Comparison of ENCODE assay signal across 8 cellular contexts in genomic region chr2:24919100-24919976, GRCh38. TPM values are rescaled to one million over a fixed set of nuclear protein-coding genes. Genes with fewer than 3 reads are reported as not detected.
DNase-seq lines count a peak whose midpoint lies in the region; FAIRE-seq and TF ChIP-seq lines count a peak whose summit lies in the region.

No MANE protein-coding gene starts in this region.

- no peaks in the 10 kb centered on the region for H4K20me1 ChIP-seq in neural cell (ENCODE audit: insufficient read depth)

- WGBS in transverse colon (ENCODE audit: low coverage in 1 of 2), 2 donors, result 7 to 13% methylated on average over 8 to 33 of the region's 67 CpGs

- intact Hi-C loops in transverse colon (cut with DNase I; ENCODE audit: low total_unique reads), result no loop called here

- no peaks in the 10 kb centered on the region for H3F3A ChIP-seq in neural cell (ENCODE audit: insufficient read depth, low read length, poor library complexity, severe bottlenecking)

- no peak for TF ChIP-seq POLR2A in GM12891 (IDR thresholded peaks at IDR 0.05; ENCODE audit: low read depth, low read length)
- no peak for TF ChIP-seq POLR2A in transverse colon (IDR thresholded peaks at IDR 0.05)

- H3K36me3 ChIP-seq in neural cell (ENCODE audit: insufficient read depth, low read length) (no peaks in the 10 kb centered on the region), transverse colon (no peaks in the 10 kb centered on the region)

- H3K9me2 ChIP-seq in neural cell (ENCODE audit: insufficient read depth, low read length), result no peaks in the 10 kb centered on the region

- no peak for TF ChIP-seq EP300 in neural cell (conservative IDR thresholded peaks at IDR 0.05; ENCODE audit: poor library complexity, severe bottlenecking)
- TF ChIP-seq EP300 in transverse colon (IDR thresholded peaks at IDR 0.05; ENCODE audit: low read depth), result no peak

- TF ChIP-seq CTCF in HFF-Myc (IDR thresholded peaks at IDR 0.05; ENCODE audit: low read depth, low read length, missing control alignments) (no peak), epithelial cell of proximal tubule (conservative IDR thresholded peaks at IDR 0.05; ENCODE audit: low read depth, low read length) (no peak), neural cell (IDR thresholded peaks at IDR 0.05; ENCODE audit: poor library complexity, severe bottlenecking) (no peak), transverse colon (IDR thresholded peaks at IDR 0.05) (no peak)

- H3K9ac ChIP-seq in neural cell (ENCODE audit: low read length), result peak overlapping the region; percentile 69

- peaks cover 0 to 36% (median 14%) of the 10 kb centered on the region in 4 donors for H3K4me1 ChIP-seq in transverse colon

- H2AFZ ChIP-seq in neural cell (ENCODE audit: low read depth, low read length), result peak overlapping the region; percentile 23

- peak overlapping the region; percentile 51 for H3K4me3 ChIP-seq in HFF-Myc (replicated peaks; ENCODE audit: low read depth, low read length)
- peak overlapping the region; percentile 51 for H3K4me3 ChIP-seq in epithelial cell of proximal tubule (ENCODE audit: low read depth, low read length)
- H3K4me3 ChIP-seq in neural cell (ENCODE audit: low read length), result peak overlapping the region; percentile 73
- peak overlapping the region; percentile 51 to 77 (median 60) for H3K4me3 ChIP-seq in transverse colon

- H3K9me3 ChIP-seq in neural cell (ENCODE audit: low read length) (no peaks in the 10 kb centered on the region), transverse colon (no peaks in the 10 kb centered on the region)

- H3K27me3 ChIP-seq in neural cell (ENCODE audit: insufficient read depth, low read depth, low read length) (no peaks in the 10 kb centered on the region), transverse colon (no peaks in the 10 kb centered on the region)

- DNase-seq in GM12891 (ENCODE audit: insufficient read length, low spot score), result peak; percentile 67
- DNase-seq in HFF-Myc (ENCODE audit: extremely low read depth, low read depth), result no peak
- peak; percentile 59 for DNase-seq in NCI-H146 (lab: John Stamatoyannopoulos, UW)
- DNase-seq in activated CD8-positive, alpha-beta memory T cell treated with anti-CD3 and anti-CD28 coated beads, Interleukin-2, amount 50 U/mL, for 48 hours, result peak; percentile 76
- no peak for DNase-seq in epithelial cell of proximal tubule (ENCODE audit: low read depth)
- peak; percentile 66 for DNase-seq in transverse colon
- DNase-seq in NCI-H2081 treated with DMSO at 0.1 percent for 48 hours (lab: John Stamatoyannopoulos, UW), result no peak

- H3K4me2 ChIP-seq in neural cell (ENCODE audit: low read length), result peak overlapping the region; percentile 85

- TF ChIP-seq RAD21 in neural cell (conservative IDR thresholded peaks at IDR 0.05), result no peak

- H3K27ac ChIP-seq in neural cell (ENCODE audit: low read length) (peak overlapping the region; percentile 37), transverse colon (peak overlapping the region; percentile 66 to 71 (median 70))

- peaks cover 2% of the 10 kb centered on the region for H3K79me2 ChIP-seq in neural cell (replicated peaks; ENCODE audit: insufficient read depth, low read length)

- FAIRE-seq in GM12891 (lab: Jason Lieb, UNC), result peak; percentile 62

- in situ Hi-C loops in transverse colon (cut with MboI; ENCODE audit: low pct_ligation_motif_present in 1 of 4, low pct_unique_long_range_greater_than_20kb in 1 of 4, low sequenced_read_pairs in 3 of 4), result no loop called here

TF ChIP-seq in GM12891, 5 proteins besides CTCF, POLR2A, EP300 and RAD21:
- TF ChIP-seq PAX5 (IDR thresholded peaks at IDR 0.05; ENCODE audit: insufficient read depth, low read length, severe bottlenecking) (no peak), POLR2AphosphoS5 (IDR thresholded peaks at IDR 0.05; ENCODE audit: low read depth, low read length) (no peak), TAF1 (IDR thresholded peaks at IDR 0.05; ENCODE audit: low read depth, low read length) (no peak), SPI1 (IDR thresholded peaks at IDR 0.05; ENCODE audit: low read depth, low read length) (no peak), POU2F2 (IDR thresholded peaks at IDR 0.05; ENCODE audit: low read depth, low read length) (no peak)

TF ChIP-seq in neural cell, 6 proteins besides CTCF, POLR2A, EP300 and RAD21:
- TF ChIP-seq TAF1 (IDR thresholded peaks at IDR 0.05; ENCODE audit: low read depth) (peak; percentile 26), SMC3 (conservative IDR thresholded peaks at IDR 0.05; ENCODE audit: poor library complexity) (no peak), POLR2AphosphoS5 (IDR thresholded peaks at IDR 0.05) (no peak), MXI1 (conservative IDR thresholded peaks at IDR 0.05; ENCODE audit: poor library complexity, severe bottlenecking) (peak; percentile 65), EZH2 (IDR thresholded peaks at IDR 0.05; ENCODE audit: borderline replicate concordance, insufficient read depth, low read length, poor library complexity, severe bottlenecking) (no peak)
- TF ChIP-seq, protein P1, sequence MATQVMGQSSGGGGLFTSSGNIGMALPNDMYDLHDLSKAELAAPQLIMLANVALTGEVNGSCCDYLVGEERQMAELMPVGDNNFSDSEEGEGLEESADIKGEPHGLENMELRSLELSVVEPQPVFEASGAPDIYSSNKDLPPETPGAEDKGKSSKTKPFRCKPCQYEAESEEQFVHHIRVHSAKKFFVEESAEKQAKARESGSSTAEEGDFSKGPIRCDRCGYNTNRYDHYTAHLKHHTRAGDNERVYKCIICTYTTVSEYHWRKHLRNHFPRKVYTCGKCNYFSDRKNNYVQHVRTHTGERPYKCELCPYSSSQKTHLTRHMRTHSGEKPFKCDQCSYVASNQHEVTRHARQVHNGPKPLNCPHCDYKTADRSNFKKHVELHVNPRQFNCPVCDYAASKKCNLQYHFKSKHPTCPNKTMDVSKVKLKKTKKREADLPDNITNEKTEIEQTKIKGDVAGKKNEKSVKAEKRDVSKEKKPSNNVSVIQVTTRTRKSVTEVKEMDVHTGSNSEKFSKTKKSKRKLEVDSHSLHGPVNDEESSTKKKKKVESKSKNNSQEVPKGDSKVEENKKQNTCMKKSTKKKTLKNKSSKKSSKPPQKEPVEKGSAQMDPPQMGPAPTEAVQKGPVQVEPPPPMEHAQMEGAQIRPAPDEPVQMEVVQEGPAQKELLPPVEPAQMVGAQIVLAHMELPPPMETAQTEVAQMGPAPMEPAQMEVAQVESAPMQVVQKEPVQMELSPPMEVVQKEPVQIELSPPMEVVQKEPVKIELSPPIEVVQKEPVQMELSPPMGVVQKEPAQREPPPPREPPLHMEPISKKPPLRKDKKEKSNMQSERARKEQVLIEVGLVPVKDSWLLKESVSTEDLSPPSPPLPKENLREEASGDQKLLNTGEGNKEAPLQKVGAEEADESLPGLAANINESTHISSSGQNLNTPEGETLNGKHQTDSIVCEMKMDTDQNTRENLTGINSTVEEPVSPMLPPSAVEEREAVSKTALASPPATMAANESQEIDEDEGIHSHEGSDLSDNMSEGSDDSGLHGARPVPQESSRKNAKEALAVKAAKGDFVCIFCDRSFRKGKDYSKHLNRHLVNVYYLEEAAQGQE (IDR thresholded peaks at IDR 0.05; ENCODE audit: borderline replicate concordance), result no peak

RNA-seq across cellular contexts. Expression of gene ADCY3, which starts 0.7 kb away (rescaled TPM):
- polyA plus RNA-seq in GM12891 (2012; ENCODE audit: low read depth, missing spikeins), result 95.3 TPM
- 18.7 and 37.6 TPM in 2 replicates for total RNA-seq in epithelial cell of proximal tubule
- 28.8 and 33.2 TPM in 2 replicates for polyA plus RNA-seq in neural cell
- polyA minus RNA-seq in neural cell, result 23.8 and 25.3 TPM in 2 replicates
- 10 to 100 TPM; 11.7 to 80.2 (median 22.6) TPM for total RNA-seq in transverse colon

RNA-seq across cellular contexts. Expression of gene DNAJC27, which starts 52.4 kb away (rescaled TPM):
- polyA plus RNA-seq in GM12891 (2012; ENCODE audit: low read depth, missing spikeins), result 1.2 TPM
- total RNA-seq in epithelial cell of proximal tubule (2.1 and 2.2 TPM in 2 replicates), transverse colon (1 to 10 TPM; 4.0 to 7.6 (median 5.7) TPM)
- polyA plus RNA-seq in neural cell, result 22.4 and 24.0 TPM in 2 replicates
- 25.6 and 32.2 TPM in 2 replicates for polyA minus RNA-seq in neural cell

Comparison
In these comparisons a context has a peak if more than half of its experiments do, and no peak if none do; other contexts are left out.
1. DNase-seq: peak in GM12891 (single experiment), NCI-H146 (single experiment), activated CD8-positive, alpha-beta memory T cell treated with anti-CD3 and anti-CD28 coated beads, Interleukin-2, amount 50 U/mL, for 48 hours (single experiment) and transverse colon (single experiment); none in HFF-Myc (single experiment), epithelial cell of proximal tubule (single experiment) and NCI-H2081 treated with DMSO at 0.1 percent for 48 hours (single experiment).
2. Peak in every context shown above with its lines, with median percentiles within 50 percentile points of each other: H3K4me3 ChIP-seq.